ENCODE assay signal across 1 cellular context in genomic region chr21:31731802-31732537, GRCh38.
TF ChIP-seq lines count a peak whose summit lies in the region.

TSS of gene SCAF4 (minus strand) at chr21:31732118. CDS start at chr21:31731692, 426 bp downstream.

TF ChIP-seq in WTC11, 78 proteins besides CTCF, POLR2A, EP300 and RAD21 (continued from another document and continues in another):
- TF ChIP-seq E2F1 (CRISPR knock-in tag; IDR thresholded peaks at IDR 0.05) = no peak
- peak; percentile 90 for TF ChIP-seq E2F5 (CRISPR knock-in tag; IDR thresholded peaks at IDR 0.05)
- no peak for TF ChIP-seq PRRX2 (CRISPR knock-in tag; IDR thresholded peaks at IDR 0.05)
- no peak for TF ChIP-seq ATF1 (CRISPR knock-in tag; IDR thresholded peaks at IDR 0.05)
- TF ChIP-seq MXD4 (CRISPR knock-in tag; IDR thresholded peaks at IDR 0.05; ENCODE audit: borderline replicate concordance) = no peak
- TF ChIP-seq TP53 (CRISPR knock-in tag; IDR thresholded peaks at IDR 0.05) = no peak
- 0 out of 2 replicates have a peak, but pooled peaks have one; percentile 58 for TF ChIP-seq ELF4 (CRISPR knock-in tag; IDR thresholded peaks at IDR 0.05; ENCODE audit: low read depth)
- TF ChIP-seq SMAD4 (CRISPR knock-in tag; IDR thresholded peaks at IDR 0.05) = no peak
- peak; percentile 47; the same call in 1 of the 2 replicates for TF ChIP-seq RELA (CRISPR knock-in tag; IDR thresholded peaks at IDR 0.05; ENCODE audit: borderline replicate concordance)
- TF ChIP-seq ZNF219 (CRISPR knock-in tag; IDR thresholded peaks at IDR 0.05; ENCODE audit: borderline replicate concordance) = peak; percentile 20; the same call in 1 of the 2 replicates
- no peak for TF ChIP-seq GRHL2 (CRISPR knock-in tag; IDR thresholded peaks at IDR 0.05; ENCODE audit: insufficient replicate concordance, severe bottlenecking)
- no peak; the same call in 1 of the 2 replicates for TF ChIP-seq USF2 (CRISPR knock-in tag; IDR thresholded peaks at IDR 0.05)
- TF ChIP-seq NR2C2 (CRISPR knock-in tag; IDR thresholded peaks at IDR 0.05) = no peak
- TF ChIP-seq MAX (CRISPR knock-in tag; IDR thresholded peaks at IDR 0.05) = no peak
- peak; percentile 54; the same call in 1 of the 2 replicates for TF ChIP-seq FOXP1 (CRISPR knock-in tag; IDR thresholded peaks at IDR 0.05; ENCODE audit: borderline replicate concordance)
- TF ChIP-seq HMGA2 (CRISPR knock-in tag; IDR thresholded peaks at IDR 0.05) = no peak
- TF ChIP-seq ZNF138 (CRISPR knock-in tag; conservative IDR thresholded peaks at IDR 0.05) = no peak
- peak; percentile 57; the same call in 1 of the 2 replicates for TF ChIP-seq SP1 (CRISPR knock-in tag; conservative IDR thresholded peaks at IDR 0.05)
- peak; percentile 34; the same call in 1 of the 2 replicates for TF ChIP-seq ETV6 (CRISPR knock-in tag; IDR thresholded peaks at IDR 0.05)
- no peak for TF ChIP-seq FOXJ3 (CRISPR knock-in tag; IDR thresholded peaks at IDR 0.05; ENCODE audit: borderline replicate concordance)
- no peak for TF ChIP-seq PRDM15 (CRISPR knock-in tag; IDR thresholded peaks at IDR 0.05)
- TF ChIP-seq ZNF423 (CRISPR knock-in tag; IDR thresholded peaks at IDR 0.05) = no peak
- no peak for TF ChIP-seq MLX (CRISPR knock-in tag; IDR thresholded peaks at IDR 0.05)
- TF ChIP-seq ARID4B (CRISPR knock-in tag; IDR thresholded peaks at IDR 0.05; ENCODE audit: borderline replicate concordance) = peak; percentile 36; the same call in 1 of the 2 replicates
- no peak for TF ChIP-seq SMAD3 (CRISPR knock-in tag; IDR thresholded peaks at IDR 0.05; ENCODE audit: borderline replicate concordance)
- TF ChIP-seq JAZF1 (CRISPR knock-in tag; IDR thresholded peaks at IDR 0.05) = no peak
- TF ChIP-seq ZBTB43 (CRISPR knock-in tag; IDR thresholded peaks at IDR 0.05) = 0 out of 2 replicates have a peak, but pooled peaks have one; percentile 8
- 0 out of 2 replicates have a peak, but pooled peaks have one; percentile 38 for TF ChIP-seq AR (CRISPR knock-in tag; IDR thresholded peaks at IDR 0.05)
- no peak for TF ChIP-seq IRF2 (CRISPR knock-in tag; IDR thresholded peaks at IDR 0.05; ENCODE audit: borderline replicate concordance, low read depth)
- no peak for TF ChIP-seq ZNF425 (CRISPR knock-in tag; conservative IDR thresholded peaks at IDR 0.05)
- no peak for TF ChIP-seq SOX15 (CRISPR knock-in tag; IDR thresholded peaks at IDR 0.05)
- TF ChIP-seq ESRRA (CRISPR knock-in tag; IDR thresholded peaks at IDR 0.05; ENCODE audit: borderline replicate concordance) = 0 out of 2 replicates have a peak, but pooled peaks have one; percentile 40
- no peak for TF ChIP-seq ATF2 (CRISPR knock-in tag; IDR thresholded peaks at IDR 0.05; ENCODE audit: borderline replicate concordance, low read depth)
- TF ChIP-seq E2F4 (CRISPR knock-in tag; IDR thresholded peaks at IDR 0.05; ENCODE audit: borderline replicate concordance, low read depth) = peak; percentile 44; the same call in 1 of the 2 replicates
